ENCODE assay signal across 8 cellular contexts in the genomic region with DNA sequence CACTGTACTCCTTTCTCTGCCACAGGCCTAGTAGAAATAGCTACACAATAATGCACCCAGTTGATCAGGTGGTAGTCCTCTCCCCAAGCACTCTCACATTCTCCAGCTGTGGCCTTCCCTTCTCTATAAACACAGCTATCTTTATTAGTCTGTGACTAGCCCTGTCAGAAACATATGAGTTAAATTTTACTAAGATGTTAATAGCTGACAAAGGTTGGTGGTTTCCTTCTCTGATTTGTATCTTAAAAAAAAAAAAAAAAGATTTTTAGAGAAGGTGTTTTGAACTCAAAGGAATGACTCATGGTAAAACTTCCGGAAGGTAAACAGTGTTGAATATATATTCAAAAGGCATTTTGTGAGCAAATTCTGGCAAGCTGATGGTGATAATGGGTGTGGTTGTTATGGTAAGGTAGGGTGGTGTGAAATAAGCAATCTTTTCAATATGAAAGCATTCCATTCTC.
A peak's percentile ranks its signal among the peaks of the same experiment; 100 is the strongest.
DNase-seq lines count a peak whose midpoint lies in the region; ATAC-seq and TF ChIP-seq lines count a peak whose summit lies in the region.

No MANE protein-coding gene starts in this region.

- no peak for TF ChIP-seq CTCF in natural killer cell (IDR thresholded peaks at IDR 0.05)

- H3K36me3 Mint-ChIP-seq in activated T-cell treated with anti-CD3 and anti-CD28 coated beads, Interleukin-2, amount 50 U/mL, for 24 hours (ENCODE audit: low read depth) = peaks cover 6% of the 10 kb centered on the region
- peaks cover 2% of the 10 kb centered on the region for H3K36me3 Mint-ChIP-seq in activated CD4-positive, alpha-beta memory T cell treated with anti-CD3 and anti-CD28 coated beads for 36 hours
- no peaks in the 10 kb centered on the region for H3K36me3 Mint-ChIP-seq in natural killer cell

- intact Hi-C loops in activated CD4-positive, alpha-beta memory T cell treated with anti-CD3 and anti-CD28 coated beads for 36 hours (cut with micrococcal nuclease) = loop anchor here (1.0 to 5.0 kb wide), 11 partner anchors 83 to 987 kb away; a partner anchor contains a TSS
- intact Hi-C loops in natural killer cell (cut with micrococcal nuclease) = loop anchor here (1.0 to 10.0 kb wide), 4 partner anchors 19 to 397 kb away; a partner anchor contains a TSS

- peak overlapping the region; percentile 41 for H3K4me3 Mint-ChIP-seq in activated T-cell treated with anti-CD3 and anti-CD28 coated beads, Interleukin-2, amount 50 U/mL, for 24 hours
- peak overlapping the region; percentile 40 for H3K4me3 Mint-ChIP-seq in activated CD4-positive, alpha-beta memory T cell treated with anti-CD3 and anti-CD28 coated beads for 36 hours
- peak overlapping the region; percentile 76 for H3K4me3 Mint-ChIP-seq in natural killer cell

- ATAC-seq in HG03039 (IDR thresholded peaks at IDR 0.05; ENCODE audit: unreplicated experiment) (peak; percentile 34), natural killer cell (peak; percentile 56 to 68 (median 61))

- DNase-seq in activated T-cell treated with anti-CD3 and anti-CD28 coated beads, Interleukin-2, amount 50 U/mL, for 24 hours = no peak
- DNase-seq in activated T-cell treated with anti-CD3 and anti-CD28 coated beads for 4 hours (no peak), natural killer cell (no peak), hypothalamus (lab: John Stamatoyannopoulos, UW) (no peak), amygdala (lab: John Stamatoyannopoulos, UW) (no peak)
- DNase-seq in activated CD4-positive, alpha-beta memory T cell treated with anti-CD3 and anti-CD28 coated beads for 36 hours = peak; percentile 37
- DNase-seq in effector CD8-positive, alpha-beta T cell (lab: John Stamatoyannopoulos, UW) = no peak

- POLR2A ChIA-PET in activated CD4-positive, alpha-beta memory T cell treated with anti-CD3 and anti-CD28 coated beads for 36 hours (lab: Charles Lee) = interaction anchor here (0.6 to 0.8 kb wide), 4 partner anchors 25 to 399 kb away, joined by 3 to 6 read pairs (median 3); no protein-coding TSS in a partner anchor

- CTCF ChIA-PET in activated CD4-positive, alpha-beta memory T cell treated with anti-CD3 and anti-CD28 coated beads for 36 hours (lab: Charles Lee) = interaction anchor here (0.6 to 1.6 kb wide), 6 partner anchors 31 to 924 kb away, joined by 3 to 8 read pairs (median 4); no protein-coding TSS in a partner anchor

- H3K4me1 Mint-ChIP-seq in activated T-cell treated with anti-CD3 and anti-CD28 coated beads, Interleukin-2, amount 50 U/mL, for 24 hours (ENCODE audit: low read depth) = peaks cover 66% of the 10 kb centered on the region
- peaks cover 60% of the 10 kb centered on the region for H3K4me1 Mint-ChIP-seq in activated CD4-positive, alpha-beta memory T cell treated with anti-CD3 and anti-CD28 coated beads for 36 hours (ENCODE audit: low read depth)
- peaks cover 45 to 52% of the 10 kb centered on the region in 2 donors for H3K4me1 Mint-ChIP-seq in natural killer cell

- no peaks in the 10 kb centered on the region for H3K9me3 Mint-ChIP-seq in activated T-cell treated with anti-CD3 and anti-CD28 coated beads, Interleukin-2, amount 50 U/mL, for 24 hours
- no peaks in the 10 kb centered on the region for H3K9me3 Mint-ChIP-seq in activated CD4-positive, alpha-beta memory T cell treated with anti-CD3 and anti-CD28 coated beads for 36 hours
- no peaks in the 10 kb centered on the region for H3K9me3 Mint-ChIP-seq in natural killer cell

- H3K27ac Mint-ChIP-seq in activated T-cell treated with anti-CD3 and anti-CD28 coated beads, Interleukin-2, amount 50 U/mL, for 24 hours = peak overlapping the region; percentile 90
- H3K27ac Mint-ChIP-seq in activated CD4-positive, alpha-beta memory T cell treated with anti-CD3 and anti-CD28 coated beads for 36 hours = peak overlapping the region; percentile 80
- H3K27ac Mint-ChIP-seq in natural killer cell = peak overlapping the region; percentile 87 to 93

- H3K27me3 Mint-ChIP-seq in activated T-cell treated with anti-CD3 and anti-CD28 coated beads, Interleukin-2, amount 50 U/mL, for 24 hours = peaks cover 4% of the 10 kb centered on the region
- no peaks in the 10 kb centered on the region for H3K27me3 Mint-ChIP-seq in activated CD4-positive, alpha-beta memory T cell treated with anti-CD3 and anti-CD28 coated beads for 36 hours
- H3K27me3 Mint-ChIP-seq in natural killer cell (ENCODE audit: low read depth in 2 of 2) = no peaks in the 10 kb centered on the region
